In genomic region chr17:4739122-4740024, GRCh38 we compare ENCODE assay signal across 8 cellular contexts. TPM values are rescaled to one million over a fixed set of nuclear protein-coding genes. Genes with fewer than 3 reads are reported as not detected.
DNase-seq lines count a peak whose midpoint lies in the region; TF ChIP-seq lines count a peak whose summit lies in the region.

TSS of gene CXCL16 (minus strand) at chr17:4739928. CDS start at chr17:4739339, 589 bp downstream.
TSS of gene ZMYND15 (plus strand) at chr17:4739833. CDS start at chr17:4740549, 716 bp downstream.

- peaks cover 76% of the 10 kb centered on the region for H3K27me3 ChIP-seq in BLaER1
- peaks cover 14% of the 10 kb centered on the region for H3K27me3 ChIP-seq in brain microvascular endothelial cell (replicated peaks)
- peaks cover 87% of the 10 kb centered on the region for H3K27me3 ChIP-seq in iPS-20b (ENCODE audit: insufficient read depth, low read length)
- H3K27me3 ChIP-seq in skeletal muscle tissue (ENCODE audit: control insufficient read depth in 3 of 3, insufficient read depth in 3 of 3, low read length in 3 of 3) = peaks cover 27 to 44% (median 31%) of the 10 kb centered on the region in 3 donors

- H3K27ac ChIP-seq in BLaER1 = peak within 1 kb of the TSS; percentile 14; the same call in 1 of the 2 replicates
- no peak within 1 kb of the TSS for H3K27ac ChIP-seq in brain microvascular endothelial cell
- no peak within 1 kb of the TSS for H3K27ac ChIP-seq in iPS-20b (ENCODE audit: low read length)
- no peak within 1 kb of the TSS for H3K27ac ChIP-seq in skeletal muscle tissue (ENCODE audit: low read depth, low read length)

- H3K27ac Mint-ChIP-seq in HFFc6 = no peak within 1 kb of the TSS

- peaks cover 15% of the 10 kb centered on the region for H3K4me1 Mint-ChIP-seq in HFFc6 (ENCODE audit: low read depth)

- H3K4me3 ChIP-seq in BLaER1 (peak within 1 kb of the TSS; percentile 80), brain microvascular endothelial cell (ENCODE audit: low read depth, low read length) (peak within 1 kb of the TSS; percentile 63), iPS-20b (ENCODE audit: low read length) (peak within 1 kb of the TSS; percentile 65), skeletal muscle tissue (ENCODE audit: low read length in 3 of 3) (peak within 1 kb of the TSS; percentile 57 to 77 (median 63))

- H3K36me3 Mint-ChIP-seq in HFFc6 (ENCODE audit: low read depth) = no peaks in the 10 kb centered on the region

- H3K27me3 Mint-ChIP-seq in HFFc6 (ENCODE audit: insufficient read depth) = peaks cover 47% of the 10 kb centered on the region

- H3K4me3 Mint-ChIP-seq in HFFc6 = peak within 1 kb of the TSS; percentile 74

- H3K9ac ChIP-seq in BLaER1 (peak within 1 kb of the TSS; percentile 66), iPS-20b (ENCODE audit: low read depth, low read length) (no peak within 1 kb of the TSS), skeletal muscle tissue (ENCODE audit: low read depth in 1 of 3, low read length in 3 of 3) (peak within 1 kb of the TSS; percentile 55 to 76 (median 63))

- in situ Hi-C loops in brain microvascular endothelial cell (cut with HindIII; ENCODE audit: low pct_ligation_motif_present, low sequenced_read_pairs) (no loop called here), G401 (cut with HindIII; ENCODE audit: low sequenced_read_pairs) (no loop called here)

- H3K4me2 ChIP-seq in BLaER1 = peak within 1 kb of the TSS; percentile 99

- no peaks in the 10 kb centered on the region for H3K9me3 ChIP-seq in BLaER1
- no peaks in the 10 kb centered on the region for H3K9me3 ChIP-seq in iPS-20b (ENCODE audit: insufficient read depth, low read depth, low read length)
- no peaks in the 10 kb centered on the region for H3K9me3 ChIP-seq in skeletal muscle tissue (ENCODE audit: control insufficient read depth in 3 of 3, low read length in 3 of 3)

- H3K36me3 ChIP-seq in BLaER1 (no peaks in the 10 kb centered on the region), brain microvascular endothelial cell (replicated peaks) (no peaks in the 10 kb centered on the region), iPS-20b (ENCODE audit: insufficient read depth, low read depth, low read length) (no peaks in the 10 kb centered on the region), skeletal muscle tissue (ENCODE audit: control insufficient read depth in 3 of 3, insufficient read depth in 3 of 3, low read length in 3 of 3) (peaks cover 0 to 2% (median 0%) of the 10 kb centered on the region in 3 donors)

- DNase-seq in HFFc6 (no peak), T-helper 1 cell (peak in 4 of 5 donors; percentile 33 to 68 (median 59)), brain microvascular endothelial cell (peak; percentile 21), GOT3 (lab: John Stamatoyannopoulos, UW) (no peak), G401 (ENCODE audit: low spot score) (no peak)

- H3K9me3 Mint-ChIP-seq in HFFc6 = no peaks in the 10 kb centered on the region

- TF ChIP-seq CTCF in HFFc6 (IDR thresholded peaks at IDR 0.05) = no peak
- no peak for TF ChIP-seq CTCF in brain microvascular endothelial cell (IDR thresholded peaks at IDR 0.05; ENCODE audit: low read depth, low read length, missing control alignments)

- peaks cover 48% of the 10 kb centered on the region for H3K4me1 ChIP-seq in BLaER1
- H3K4me1 ChIP-seq in iPS-20b (ENCODE audit: insufficient read depth, low read length) = peaks cover 4% of the 10 kb centered on the region; the same call in 1 of the 2 replicates
- peaks cover 12 to 28% (median 17%) of the 10 kb centered on the region in 3 donors for H3K4me1 ChIP-seq in skeletal muscle tissue (ENCODE audit: control insufficient read depth in 3 of 3, insufficient read depth in 3 of 3, low read length in 3 of 3)

- H4K20me1 ChIP-seq in BLaER1 = peaks cover 28% of the 10 kb centered on the region

RNA-seq across cellular contexts. Expression of gene CXCL16, which starts in this region (rescaled TPM):
- under 1 TPM; 0.31 to 0.92 (median 0.62) TPM for total RNA-seq in HFFc6 (2021; fragmentation: NEBNext Ultra II Directional; extraction: Animal tissue kit (Norgen Biotek cat#: 25700))
- total RNA-seq in skeletal muscle tissue = 1.6 TPM
- total RNA-seq in G401 (2014; rRNA removed; shearing (Covaris generic)) = 0.86 TPM in 1 of 2 replicates, not detected in the other

RNA-seq across cellular contexts. Expression of gene ZMYND15, which starts in this region (rescaled TPM):
- total RNA-seq in HFFc6 (2021; fragmentation: NEBNext Ultra II Directional; extraction: Animal tissue kit (Norgen Biotek cat#: 25700)) = not detected
- 0.52 TPM for total RNA-seq in skeletal muscle tissue
- total RNA-seq in G401 (2014; rRNA removed; shearing (Covaris generic)) = 0.68 TPM in 1 of 2 replicates, not detected in the other

Comparison
In these comparisons a context has a peak if more than half of its experiments do, and no peak if none do; other contexts are left out.
1. DNase-seq: peak in T-helper 1 cell (4 of 5) and brain microvascular endothelial cell (single experiment); none in HFFc6 (single experiment), GOT3 (single experiment) and G401 (single experiment).
2. Peak in every context shown above with its lines, with median percentiles within 50 percentile points of each other: H3K4me3 ChIP-seq.